Comparison of ENCODE assay signal across 16 cellular contexts in genomic region chr10:8311526-8312070, GRCh38.
DNase-seq lines count a peak whose midpoint lies in the region; ATAC-seq and TF ChIP-seq lines count a peak whose summit lies in the region.
"Had no signal": no experiment of that assay in that cellular context is flagged by ENCODE, and none has a peak within 500 bp of the region (broad histone marks: within the 10 kb centered on the region; RNA-seq: fewer than 3 reads in every experiment).

No MANE protein-coding gene starts in this region.

- ATAC-seq in GM19395 (IDR thresholded peaks at IDR 0.05; ENCODE audit: unreplicated experiment) (no peak), GM18498 (IDR thresholded peaks at IDR 0.05; ENCODE audit: unreplicated experiment) (no peak)
- ATAC-seq: HCT116 had no signal

- H3K27ac Mint-ChIP-seq in activated CD4-positive, alpha-beta T cell treated with anti-CD3 and anti-CD28 coated beads, Interleukin-2, amount 10 ng/mL, durations not matched to agents 24 days and 14 days: peak overlapping the region; percentile 67
- no peak overlapping the region for H3K27ac Mint-ChIP-seq in activated CD4-positive, alpha-beta T cell treated with anti-CD3 and anti-CD28 coated beads, Interleukin-2, amount 10 ng/mL, durations not matched to agents 7 days and 5 days
- H3K27ac Mint-ChIP-seq in mesothelial cell of epicardium: peak overlapping the region; percentile 77

- H3K4me3 Mint-ChIP-seq in activated CD4-positive, alpha-beta T cell treated with anti-CD3 and anti-CD28 coated beads, Interleukin-2, amount 10 ng/mL, durations not matched to agents 24 days and 14 days: no peak overlapping the region
- no peak overlapping the region for H3K4me3 Mint-ChIP-seq in activated CD4-positive, alpha-beta T cell treated with anti-CD3 and anti-CD28 coated beads, Interleukin-2, amount 10 ng/mL, durations not matched to agents 7 days and 5 days
- no peak overlapping the region for H3K4me3 Mint-ChIP-seq in mesothelial cell of epicardium
- H3K4me3 Mint-ChIP-seq: CD8-positive, alpha-beta memory T cell had no signal

- TF ChIP-seq POLR2A in erythroblast (IDR thresholded peaks at IDR 0.05; ENCODE audit: low read length): no peak

- DNase-seq in activated CD4-positive, alpha-beta T cell treated with anti-CD3 and anti-CD28 coated beads, Interleukin-2, amount 10 ng/mL, durations not matched to agents 24 days and 14 days: no peak
- DNase-seq in activated CD4-positive, alpha-beta T cell treated with anti-CD3 and anti-CD28 coated beads, Interleukin-2, amount 10 ng/mL, durations not matched to agents 7 days and 5 days: no peak
- DNase-seq in M059J (ENCODE audit: low read depth) (peak; percentile 44), amniotic epithelial cell (ENCODE audit: low read depth) (peak; percentile 25), mesothelial cell of epicardium (ENCODE audit: low spot score in 2 of 2, unreplicated experiment in 2 of 2) (no peak), erythroblast (lab: John Stamatoyannopoulos, UW) (no peak)
- DNase-seq: 8988T; AML-193; Caco-2; CD8-positive, alpha-beta memory T cell; DMS53; GF-D8; GM23248 had no signal

- peaks cover 4% of the 10 kb centered on the region for H3K9me3 Mint-ChIP-seq in activated CD4-positive, alpha-beta T cell treated with anti-CD3 and anti-CD28 coated beads, Interleukin-2, amount 10 ng/mL, durations not matched to agents 24 days and 14 days
- peaks cover 18% of the 10 kb centered on the region for H3K9me3 Mint-ChIP-seq in activated CD4-positive, alpha-beta T cell treated with anti-CD3 and anti-CD28 coated beads, Interleukin-2, amount 10 ng/mL, durations not matched to agents 7 days and 5 days
- H3K9me3 Mint-ChIP-seq in mesothelial cell of epicardium: no peaks in the 10 kb centered on the region
- H3K9me3 Mint-ChIP-seq: CD8-positive, alpha-beta memory T cell had no signal

- intact Hi-C loops in activated CD4-positive, alpha-beta T cell treated with anti-CD3 and anti-CD28 coated beads, Interleukin-2, amount 10 ng/mL, durations not matched to agents 24 days and 14 days (cut with micrococcal nuclease): loop anchor here (1.0 to 5.0 kb wide), 3 partner anchors 21 to 258 kb away; no protein-coding TSS in a partner anchor

- no peaks in the 10 kb centered on the region for H3K36me3 Mint-ChIP-seq in activated CD4-positive, alpha-beta T cell treated with anti-CD3 and anti-CD28 coated beads, Interleukin-2, amount 10 ng/mL, durations not matched to agents 24 days and 14 days (ENCODE audit: low read depth)
- peaks cover 10% of the 10 kb centered on the region for H3K36me3 Mint-ChIP-seq in activated CD4-positive, alpha-beta T cell treated with anti-CD3 and anti-CD28 coated beads, Interleukin-2, amount 10 ng/mL, durations not matched to agents 7 days and 5 days (ENCODE audit: low read depth)
- no peaks in the 10 kb centered on the region for H3K36me3 Mint-ChIP-seq in mesothelial cell of epicardium
- H3K36me3 Mint-ChIP-seq: CD8-positive, alpha-beta memory T cell had no signal

- POLR2A ChIA-PET in activated CD4-positive, alpha-beta T cell treated with anti-CD3 and anti-CD28 coated beads, Interleukin-2, amount 10 ng/mL, durations not matched to agents 7 days and 5 days (lab: Charles Lee): no interaction called here

- peaks cover 45% of the 10 kb centered on the region for H3K4me1 Mint-ChIP-seq in activated CD4-positive, alpha-beta T cell treated with anti-CD3 and anti-CD28 coated beads, Interleukin-2, amount 10 ng/mL, durations not matched to agents 24 days and 14 days
- peaks cover 32% of the 10 kb centered on the region for H3K4me1 Mint-ChIP-seq in activated CD4-positive, alpha-beta T cell treated with anti-CD3 and anti-CD28 coated beads, Interleukin-2, amount 10 ng/mL, durations not matched to agents 7 days and 5 days
- H3K4me1 Mint-ChIP-seq in mesothelial cell of epicardium: peaks cover 60% of the 10 kb centered on the region

- CTCF ChIA-PET in activated CD4-positive, alpha-beta T cell treated with anti-CD3 and anti-CD28 coated beads, Interleukin-2, amount 10 ng/mL, durations not matched to agents 7 days and 5 days (lab: Charles Lee): no interaction called here

- H3K27me3 Mint-ChIP-seq in activated CD4-positive, alpha-beta T cell treated with anti-CD3 and anti-CD28 coated beads, Interleukin-2, amount 10 ng/mL, durations not matched to agents 24 days and 14 days: no peaks in the 10 kb centered on the region
- H3K27me3 Mint-ChIP-seq in activated CD4-positive, alpha-beta T cell treated with anti-CD3 and anti-CD28 coated beads, Interleukin-2, amount 10 ng/mL, durations not matched to agents 7 days and 5 days: no peaks in the 10 kb centered on the region
- H3K27me3 Mint-ChIP-seq in mesothelial cell of epicardium (ENCODE audit: low read depth): no peaks in the 10 kb centered on the region

- TF ChIP-seq CTCF in mesothelial cell of epicardium (IDR thresholded peaks at IDR 0.05; ENCODE audit: unreplicated experiment): no peak

Comparison
In these comparisons a context has a peak if more than half of its experiments do, and no peak if none do; other contexts are left out.
1. DNase-seq: peak in M059J (single experiment) and amniotic epithelial cell (single experiment); none in activated CD4-positive, alpha-beta T cell treated with anti-CD3 and anti-CD28 coated beads, Interleukin-2, amount 10 ng/mL, durations not matched to agents 24 days and 14 days (single experiment), activated CD4-positive, alpha-beta T cell treated with anti-CD3 and anti-CD28 coated beads, Interleukin-2, amount 10 ng/mL, durations not matched to agents 7 days and 5 days (single experiment), mesothelial cell of epicardium (0 of 2) and erythroblast (0 of 2).